Comparison of ENCODE assay signal across 21 cellular contexts in genomic region chr10:128747556-128748335, GRCh38.
"Had no signal": no experiment of that assay in that cellular context is flagged by ENCODE, and none has a peak within 500 bp of the region (broad histone marks: within the 10 kb centered on the region; RNA-seq: fewer than 3 reads in every experiment).

No MANE protein-coding gene starts in this region.

- H3K27ac ChIP-seq: HL-60, SJSA1, SK-N-MC had no signal

- DNase-seq: KBM-7, NCI-H1092, NCI-H1105 treated with DMSO at 0.1 percent for 48 hours, NCI-H1417 treated with DMSO at 0.1 percent for 48 hours, NCI-H187, NCI-H2029, NCI-H2081 treated with DMSO at 0.1 percent for 48 hours, NCI-H2171, NCI-H226, NCI-H446, NCI-H510A, NCI-H524 treated with DMSO at 0.1 percent for 48 hours, NCI-H69, NCI-H774, Right ventricle myocardium superior, RPMI8226, SIG-M5 had no signal

- H3K36me3 ChIP-seq: SJSA1 had no signal

- H3K27me3 ChIP-seq: SJSA1 had no signal

- H3K4me1 ChIP-seq: SJSA1 had no signal

- FAIRE-seq: RCC 7860 had no signal

- H3K4me3 ChIP-seq: SJSA1, SK-N-MC had no signal
